In the genomic region with DNA sequence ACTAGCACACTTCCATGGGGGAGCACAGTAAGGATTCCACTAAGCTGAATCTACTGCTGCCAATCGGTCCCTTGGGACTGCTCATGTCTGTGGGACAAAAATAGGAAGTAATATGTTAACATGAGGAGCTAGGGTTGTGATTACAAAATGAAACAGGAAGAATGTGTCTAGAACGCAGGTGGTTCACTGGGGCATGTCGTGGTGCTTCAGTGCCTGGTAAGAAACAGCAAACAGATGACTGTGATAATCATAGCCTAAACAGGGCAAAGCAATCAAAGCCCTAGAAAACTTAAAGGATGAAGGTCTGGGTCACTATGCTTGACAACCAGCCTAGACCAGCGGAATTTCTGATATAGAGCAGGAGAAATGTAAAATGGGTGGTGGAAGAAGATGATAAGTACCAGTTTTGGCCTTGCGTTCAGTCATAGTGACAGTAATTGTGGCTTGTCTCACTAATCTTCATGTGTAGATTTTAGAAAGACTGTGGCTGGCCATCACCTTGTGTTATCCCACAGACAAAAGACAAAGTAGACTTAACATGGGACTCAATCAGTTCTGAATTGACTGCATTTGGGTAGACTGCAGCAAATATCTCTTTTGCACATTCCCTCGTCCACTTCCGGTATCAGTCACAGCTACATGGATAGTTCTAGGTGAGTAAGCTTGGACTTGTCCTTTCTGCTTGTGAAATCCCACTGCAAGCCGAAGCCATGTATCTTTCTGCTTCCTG, we compare ENCODE assay signal across 9 cellular contexts. TPM values are rescaled to one million over a fixed set of nuclear protein-coding genes. Genes with fewer than 3 reads are reported as not detected.
DNase-seq lines count a peak whose midpoint lies in the region; ATAC-seq and TF ChIP-seq lines count a peak whose summit lies in the region.
"Had no signal": no experiment of that assay in that cellular context is flagged by ENCODE, and none has a peak within 500 bp of the region (broad histone marks: within the 10 kb centered on the region; RNA-seq: fewer than 3 reads in every experiment).

No MANE protein-coding gene starts in this region.

- H3K36me3 ChIP-seq in MG63 = no peaks in the 10 kb centered on the region
- peaks cover 0 to 50% (median 0%) of the 10 kb centered on the region in 3 donors for H3K36me3 ChIP-seq in esophagus squamous epithelium

- H3K27ac Mint-ChIP-seq in activated CD4-positive, alpha-beta T cell treated with anti-CD3 and anti-CD28 coated beads, Interleukin-2, amount 10 ng/mL, durations not matched to agents 24 days and 14 days = no peak overlapping the region

- WGBS in esophagus squamous epithelium, 2 donors = 70 to 88% methylated on average over 7 to 8 of the region's 8 CpGs

- H3K9me3 ChIP-seq in MG63 (no peaks in the 10 kb centered on the region), esophagus squamous epithelium (no peaks in the 10 kb centered on the region)

- peaks cover 4% of the 10 kb centered on the region for H3K9me3 Mint-ChIP-seq in activated CD4-positive, alpha-beta T cell treated with anti-CD3 and anti-CD28 coated beads, Interleukin-2, amount 10 ng/mL, durations not matched to agents 24 days and 14 days

- no peaks in the 10 kb centered on the region for H3K4me1 Mint-ChIP-seq in activated CD4-positive, alpha-beta T cell treated with anti-CD3 and anti-CD28 coated beads, Interleukin-2, amount 10 ng/mL, durations not matched to agents 24 days and 14 days

- no peak overlapping the region for H3K27ac ChIP-seq in esophagus squamous epithelium

- no peaks in the 10 kb centered on the region for H3K4me1 ChIP-seq in esophagus squamous epithelium

- ATAC-seq in GM18858 (IDR thresholded peaks at IDR 0.05; ENCODE audit: unreplicated experiment) = peak; percentile 89
- ATAC-seq in GM21737 (IDR thresholded peaks at IDR 0.05; ENCODE audit: unreplicated experiment) = peak; percentile 96
- ATAC-seq in HG03575 (IDR thresholded peaks at IDR 0.05; ENCODE audit: extremely low read depth, insufficient number of reproducible peaks, low FRiP score, unreplicated experiment) = peak; percentile 88
- ATAC-seq: HCT116 had no signal

- peaks cover 25% of the 10 kb centered on the region for H3K36me3 Mint-ChIP-seq in activated CD4-positive, alpha-beta T cell treated with anti-CD3 and anti-CD28 coated beads, Interleukin-2, amount 10 ng/mL, durations not matched to agents 24 days and 14 days (ENCODE audit: low read depth)

- no peak for TF ChIP-seq CTCF in esophagus squamous epithelium (IDR thresholded peaks at IDR 0.05)

- no peaks in the 10 kb centered on the region for H3K27me3 Mint-ChIP-seq in activated CD4-positive, alpha-beta T cell treated with anti-CD3 and anti-CD28 coated beads, Interleukin-2, amount 10 ng/mL, durations not matched to agents 24 days and 14 days

- H3K4me3 Mint-ChIP-seq in activated CD4-positive, alpha-beta T cell treated with anti-CD3 and anti-CD28 coated beads, Interleukin-2, amount 10 ng/mL, durations not matched to agents 24 days and 14 days = no peak overlapping the region

- no peak for TF ChIP-seq POLR2A in esophagus squamous epithelium (IDR thresholded peaks at IDR 0.05)

- DNase-seq in myocyte (ENCODE audit: low read depth) (peak; percentile 2), MG63 (no peak), HCEC 1CT (no peak), esophagus squamous epithelium (lab: John Stamatoyannopoulos, UW) (no peak)
- no peak for DNase-seq in activated CD4-positive, alpha-beta T cell treated with anti-CD3 and anti-CD28 coated beads, Interleukin-2, amount 10 ng/mL, durations not matched to agents 24 days and 14 days

- H3K27me3 ChIP-seq in MG63 = no peaks in the 10 kb centered on the region
- no peaks in the 10 kb centered on the region for H3K27me3 ChIP-seq in esophagus squamous epithelium

- intact Hi-C loops in activated CD4-positive, alpha-beta T cell treated with anti-CD3 and anti-CD28 coated beads, Interleukin-2, amount 10 ng/mL, durations not matched to agents 24 days and 14 days (cut with micrococcal nuclease) = no loop called here
- intact Hi-C loops in esophagus squamous epithelium (cut with DNase I) = no loop called here

- H3K4me3 ChIP-seq in MG63 (no peak overlapping the region), esophagus squamous epithelium (no peak overlapping the region)

RNA-seq across cellular contexts. Expression of gene WASHC3, which starts 51.4 kb away (rescaled TPM):
- total RNA-seq in myocyte (67.1 and 72.0 TPM in 2 replicates), esophagus squamous epithelium (10 to 100 TPM; 36.3 to 60.8 (median 51.1) TPM)
- 59.9 TPM for polyA plus RNA-seq in myocyte (2012)
- total RNA-seq in activated CD4-positive, alpha-beta T cell treated with anti-CD3 and anti-CD28 coated beads, Interleukin-2, amount 10 ng/mL, durations not matched to agents 24 days and 14 days = 29.0 and 33.1 TPM in 2 replicates
- 42.6 and 46.2 TPM in 2 replicates for total RNA-seq in MG63 (2014; rRNA removed; shearing (Covaris generic); ENCODE audit: low replicate concordance)
